Comparison of ENCODE assay signal across 7 cellular contexts in genomic region chr12:64781374-64782029, GRCh38. TPM values are rescaled to one million over a fixed set of nuclear protein-coding genes. Genes with fewer than 3 reads are reported as not detected.
DNase-seq lines count a peak whose midpoint lies in the region; ATAC-seq, FAIRE-seq and TF ChIP-seq lines count a peak whose summit lies in the region.

No MANE protein-coding gene starts in this region.

- POLR2A ChIA-PET in HepG2 (lab: Yijun Ruan, JAX): no interaction called here

- H3K4me1 ChIP-seq in adipocyte (ENCODE audit: control insufficient read depth, insufficient read depth, low read length): peaks cover 8% of the 10 kb centered on the region
- peaks cover 28% of the 10 kb centered on the region for H3K4me1 ChIP-seq in HepG2 (ENCODE audit: insufficient read depth, low read length)
- H3K4me1 ChIP-seq in thyroid gland: peaks cover 0 to 9% of the 10 kb centered on the region in 2 donors

- intact Hi-C loops in HepG2 (cut with micrococcal nuclease; ENCODE audit: unreplicated experiment) (no loop called here), thyroid gland (cut with DNase I) (no loop called here)

- TF ChIP-seq POLR2A in HepG2 (IDR thresholded peaks at IDR 0.05; ENCODE audit: insufficient read depth in 1 of 2, low read depth in 2 of 2, low read length in 2 of 2) (no peak), thyroid gland (IDR thresholded peaks at IDR 0.05) (no peak)

- TF ChIP-seq CTCF in HepG2 (CRISPR knock-in tag; IDR thresholded peaks at IDR 0.05): no peak
- TF ChIP-seq CTCF in thyroid gland (IDR thresholded peaks at IDR 0.05): no peak

- no peak overlapping the region for H3K9ac ChIP-seq in adipocyte (ENCODE audit: low read length)
- no peak overlapping the region for H3K9ac ChIP-seq in HepG2 (ENCODE audit: insufficient read depth, low read depth, low read length)

- peak overlapping the region; percentile 74 for H3K4me2 ChIP-seq in HepG2 (ENCODE audit: low read depth, low read length)

- H3K36me3 ChIP-seq in adipocyte (ENCODE audit: control insufficient read depth, insufficient read depth, low read length, severe bottlenecking) (no peaks in the 10 kb centered on the region), HepG2 (replicated peaks in 1 of 2; ENCODE audit: control insufficient read depth in 1 of 2, insufficient read depth in 2 of 2, low read length in 2 of 2) (no peaks in the 10 kb centered on the region), thyroid gland (no peaks in the 10 kb centered on the region)

- no peaks in the 10 kb centered on the region for H3K79me2 ChIP-seq in HepG2 (ENCODE audit: insufficient read depth, low read length)

- TF ChIP-seq EP300 in HepG2 (IDR thresholded peaks at IDR 0.05; ENCODE audit: low read depth in 2 of 2, low read length in 2 of 2): no peak
- TF ChIP-seq EP300 in HepG2 (CRISPR knock-in tag; IDR thresholded peaks at IDR 0.05; ENCODE audit: borderline replicate concordance): no peak

- no peak overlapping the region for H2AFZ ChIP-seq in HepG2 (ENCODE audit: low read length)

- TF ChIP-seq RAD21 in HepG2 (CRISPR knock-in tag; IDR thresholded peaks at IDR 0.05): no peak

- H4K20me1 ChIP-seq in HepG2 (ENCODE audit: insufficient read depth, low read length): no peaks in the 10 kb centered on the region

- H3K4me3 ChIP-seq in adipocyte (ENCODE audit: low read length): peak overlapping the region; percentile 73
- peak overlapping the region in 2 of 3 experiments; percentile 6 to 58; a peak in 3 of 6 replicates for H3K4me3 ChIP-seq in HepG2 (replicated peaks in 1 of 3; ENCODE audit: insufficient read depth in 1 of 3, low read depth in 2 of 3, low read length in 3 of 3)
- peak overlapping the region; percentile 8 to 67 (median 41) for H3K4me3 ChIP-seq in thyroid gland (replicated peaks in 1 of 3)

- ATAC-seq in GM19043 (IDR thresholded peaks at IDR 0.05; ENCODE audit: low read depth, unreplicated experiment) (peak; percentile 28), HepG2 (peak; percentile 39)

- peaks cover 27% of the 10 kb centered on the region for H3K27me3 ChIP-seq in adipocyte (replicated peaks; ENCODE audit: control insufficient read depth, insufficient read depth, low read length)
- H3K27me3 ChIP-seq in HepG2 (ENCODE audit: control insufficient read depth in 1 of 2, insufficient read depth in 2 of 2, low read length in 2 of 2): peaks cover 2 to 35% of the 10 kb centered on the region in 2 experiments; a peak in 4 of 5 replicates
- H3K27me3 ChIP-seq in thyroid gland: no peaks in the 10 kb centered on the region

- DNase-seq in HuH-7.5 (ENCODE audit: low spot score) (peak; percentile 47), adipocyte (ENCODE audit: low read depth) (no peak), HepG2 (ENCODE audit: low spot score) (no peak), thyroid gland (peak; percentile 29 to 34), C1 segment of cervical spinal cord (lab: John Stamatoyannopoulos, UW) (no peak), NOMO-1 treated with dmso at 0.1 percent for 144 hours (lab: John Stamatoyannopoulos, UW; ENCODE audit: unreplicated experiment) (no peak)

- H3K27ac ChIP-seq in HepG2 (ENCODE audit: extremely low read length, insufficient read depth, low read length) (no peak overlapping the region), thyroid gland (peak overlapping the region; percentile 60 to 92 (median 79))

- CTCF ChIA-PET in HepG2 (lab: Yijun Ruan, JAX; ENCODE audit: low intra/inter-chr PET ratio, low total read pairs): no interaction called here

- in situ Hi-C loops in HepG2 (cut with HindIII; ENCODE audit: extremely low pct_ligation_motif_present, low pct_unique_long_range_greater_than_20kb): no loop called here

- FAIRE-seq in HepG2 (lab: Jason Lieb, UNC): peak; percentile 15

- WGBS in HepG2 (ENCODE audit: low lambda C conversion rate): 4% methylated on average over 20 of the region's 26 CpGs
- 5% methylated on average over 21 to 24 of the region's 26 CpGs for WGBS in thyroid gland, 2 donors

- H3K9me3 ChIP-seq in adipocyte (ENCODE audit: control insufficient read depth, low read length) (peaks cover 4% of the 10 kb centered on the region), HepG2 (ENCODE audit: low read length) (no peaks in the 10 kb centered on the region), thyroid gland (no peaks in the 10 kb centered on the region)

- no TSS peak for BruUV-seq in HepG2 (replicated peaks; lab: Mats Ljungman, UMichigan)

TF ChIP-seq in HepG2, 621 proteins besides CTCF, POLR2A, EP300 and RAD21 (continues in another document):
- TF ChIP-seq NR2C2 (CRISPR knock-in tag; IDR thresholded peaks at IDR 0.05; ENCODE audit: borderline replicate concordance) (no peak), TCF12 (IDR thresholded peaks at IDR 0.05) (no peak), TCF12 (CRISPR knock-in tag; IDR thresholded peaks at IDR 0.05) (no peak), FOXO1 (CRISPR knock-in tag; IDR thresholded peaks at IDR 0.05) (no peak), MYNN (CRISPR knock-in tag; IDR thresholded peaks at IDR 0.05; ENCODE audit: low read depth) (no peak), ZNF329 (CRISPR knock-in tag; IDR thresholded peaks at IDR 0.05; ENCODE audit: low read depth) (no peak), ZBTB42 (CRISPR knock-in tag; IDR thresholded peaks at IDR 0.05) (no peak), ZNF788 (CRISPR knock-in tag; IDR thresholded peaks at IDR 0.05; ENCODE audit: borderline replicate concordance) (no peak), FOXA1 (IDR thresholded peaks at IDR 0.05) (no peak), FOXA1 (CRISPR knock-in tag; IDR thresholded peaks at IDR 0.05) (no peak)
- TF ChIP-seq, protein P1, sequence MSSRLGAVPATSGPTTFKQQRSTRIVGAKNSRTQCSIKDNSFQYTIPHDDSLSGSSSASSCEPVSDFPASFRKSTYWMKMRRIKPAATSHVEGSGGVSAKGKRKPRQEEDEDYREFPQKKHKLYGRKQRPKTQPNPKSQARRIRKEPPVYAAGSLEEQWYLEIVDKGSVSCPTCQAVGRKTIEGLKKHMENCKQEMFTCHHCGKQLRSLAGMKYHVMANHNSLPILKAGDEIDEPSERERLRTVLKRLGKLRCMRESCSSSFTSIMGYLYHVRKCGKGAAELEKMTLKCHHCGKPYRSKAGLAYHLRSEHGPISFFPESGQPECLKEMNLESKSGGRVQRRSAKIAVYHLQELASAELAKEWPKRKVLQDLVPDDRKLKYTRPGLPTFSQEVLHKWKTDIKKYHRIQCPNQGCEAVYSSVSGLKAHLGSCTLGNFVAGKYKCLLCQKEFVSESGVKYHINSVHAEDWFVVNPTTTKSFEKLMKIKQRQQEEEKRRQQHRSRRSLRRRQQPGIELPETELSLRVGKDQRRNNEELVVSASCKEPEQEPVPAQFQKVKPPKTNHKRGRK (CRISPR knock-in tag; IDR thresholded peaks at IDR 0.05): no peak

RNA-seq across cellular contexts. Expression of gene GNS, which starts 22.3 kb away (rescaled TPM):
- 28.1 and 49.8 TPM in 2 replicates for total RNA-seq in HepG2 (2016; rRNA removed; fragmentation: Illumina TruSeq; extraction: Trizol)
- 2.4 and 2.7 TPM in 2 replicates for total RNA-seq in HepG2 (2016; cell fraction: cytosol; rRNA removed; fragmentation: Illumina TruSeq; extraction: Trizol; ENCODE audit: low read depth)
- 24.8 and 48.3 TPM in 2 replicates for total RNA-seq in HepG2 (2016; cell fraction: insoluble cytoplasmic fraction; rRNA removed; fragmentation: Illumina TruSeq; extraction: Trizol)
- 7.4 and 9.1 TPM in 2 replicates for total RNA-seq in HepG2 (2016; cell fraction: membrane; rRNA removed; fragmentation: Illumina TruSeq; extraction: Trizol)
- 53.7 and 57.7 TPM in 2 replicates for total RNA-seq in HepG2 (2016; cell fraction: nucleus; rRNA removed; fragmentation: Illumina TruSeq; extraction: Trizol)
- polyA plus RNA-seq in HepG2 (2011; rRNA removed): 51.0 and 56.7 TPM in 2 replicates
- 33.1 and 51.2 TPM in 2 replicates for polyA plus RNA-seq in HepG2 (2011; cell fraction: cytosol; rRNA removed)
- polyA plus RNA-seq in HepG2 (2011; cell fraction: nucleus; rRNA removed): 14.3 and 18.8 TPM in 2 replicates
- 41.6 and 43.2 TPM in 2 replicates for polyA plus RNA-seq in HepG2 (2012)
- polyA plus RNA-seq in HepG2 (2016; cell fraction: cytosol; fragmentation: Illumina TruSeq; extraction: Trizol; ENCODE audit: low read depth): 1.2 and 1.5 TPM in 2 replicates
- polyA plus RNA-seq in HepG2 (2016; cell fraction: insoluble cytoplasmic fraction; fragmentation: Illumina TruSeq; extraction: Trizol; ENCODE audit: low read depth): 15.9 and 16.5 TPM in 2 replicates
- polyA plus RNA-seq in HepG2 (2016; cell fraction: membrane; fragmentation: Illumina TruSeq; extraction: Trizol; ENCODE audit: low read depth): 2.6 and 3.8 TPM in 2 replicates
- polyA plus RNA-seq in HepG2 (2016; cell fraction: nucleus; fragmentation: Illumina TruSeq; extraction: Trizol; ENCODE audit: insufficient read depth, low read depth): 40.9 and 42.8 TPM in 2 replicates
- polyA minus RNA-seq in HepG2 (2011; rRNA and poly(A)+ RNA removed; ENCODE audit: low replicate concordance): 133 and 193 TPM in 2 replicates
- 83.4 and 112 TPM in 2 replicates for polyA minus RNA-seq in HepG2 (2011; cell fraction: cytosol; rRNA and poly(A)+ RNA removed)
- 33.0 and 62.8 TPM in 2 replicates for polyA minus RNA-seq in HepG2 (2011; cell fraction: nucleus; rRNA and poly(A)+ RNA removed)
- total RNA-seq in thyroid gland: 100 to 1,000 TPM; 130 to 174 (median 160) TPM

RNA-seq across cellular contexts. Expression of gene TBC1D30, which starts 42.9 kb away (rescaled TPM):
- 0.21 and 0.42 TPM in 2 replicates for total RNA-seq in HepG2 (2016; rRNA removed; fragmentation: Illumina TruSeq; extraction: Trizol)
- not detected in 2 replicates for total RNA-seq in HepG2 (2016; cell fraction: cytosol; rRNA removed; fragmentation: Illumina TruSeq; extraction: Trizol; ENCODE audit: low read depth)
- total RNA-seq in HepG2 (2016; cell fraction: insoluble cytoplasmic fraction; rRNA removed; fragmentation: Illumina TruSeq; extraction: Trizol): 0.30 and 0.33 TPM in 2 replicates
- total RNA-seq in HepG2 (2016; cell fraction: membrane; rRNA removed; fragmentation: Illumina TruSeq; extraction: Trizol): 0.25 and 0.28 TPM in 2 replicates
- total RNA-seq in HepG2 (2016; cell fraction: nucleus; rRNA removed; fragmentation: Illumina TruSeq; extraction: Trizol): 0.31 TPM in 1 of 2 replicates, not detected in the other
- 0.35 and 0.67 TPM in 2 replicates for polyA plus RNA-seq in HepG2 (2011; rRNA removed)
- 0.63 and 0.83 TPM in 2 replicates for polyA plus RNA-seq in HepG2 (2011; cell fraction: cytosol; rRNA removed)
- polyA plus RNA-seq in HepG2 (2011; cell fraction: nucleus; rRNA removed): 0.36 and 0.56 TPM in 2 replicates
- polyA plus RNA-seq in HepG2 (2012): 0.13 and 0.19 TPM in 2 replicates
- 0.07 TPM in 1 of 2 replicates, not detected in the other for polyA plus RNA-seq in HepG2 (2016; cell fraction: cytosol; fragmentation: Illumina TruSeq; extraction: Trizol; ENCODE audit: low read depth)
- 0.44 and 0.53 TPM in 2 replicates for polyA plus RNA-seq in HepG2 (2016; cell fraction: insoluble cytoplasmic fraction; fragmentation: Illumina TruSeq; extraction: Trizol; ENCODE audit: low read depth)
- 0.19 TPM in 1 of 2 replicates, not detected in the other for polyA plus RNA-seq in HepG2 (2016; cell fraction: membrane; fragmentation: Illumina TruSeq; extraction: Trizol; ENCODE audit: low read depth)
- 0.15 TPM in 1 of 2 replicates, not detected in the other for polyA plus RNA-seq in HepG2 (2016; cell fraction: nucleus; fragmentation: Illumina TruSeq; extraction: Trizol; ENCODE audit: insufficient read depth, low read depth)
- 0.02 and 10.0 TPM in 2 replicates for polyA minus RNA-seq in HepG2 (2011; rRNA and poly(A)+ RNA removed; ENCODE audit: low replicate concordance)
- not detected in 2 replicates for polyA minus RNA-seq in HepG2 (2011; cell fraction: cytosol; rRNA and poly(A)+ RNA removed)
- 0.25 and 0.77 TPM in 2 replicates for polyA minus RNA-seq in HepG2 (2011; cell fraction: nucleus; rRNA and poly(A)+ RNA removed)
- 10 to 100 TPM in 1 of 4 donors, 1 to 10 TPM in 3; 7.0 to 31.3 (median 9.0) TPM for total RNA-seq in thyroid gland

Comparison
In these comparisons a context has a peak if more than half of its experiments do, and no peak if none do; other contexts are left out.
1. DNase-seq: peak in HuH-7.5 (single experiment) and thyroid gland (2 of 2); none in adipocyte (single experiment), HepG2 (single experiment), C1 segment of cervical spinal cord (0 of 14) and NOMO-1 treated with dmso at 0.1 percent for 144 hours (single experiment).
2. Peak in every context shown above with its lines, with median percentiles within 50 percentile points of each other: H3K4me3 ChIP-seq.